Comparison of ENCODE assay signal across 10 cellular contexts in genomic region chr9:112887377-112887776, GRCh38. TPM values are rescaled to one million over a fixed set of nuclear protein-coding genes. Genes with fewer than 3 reads are reported as not detected.
DNase-seq lines count a peak whose midpoint lies in the region; ATAC-seq and TF ChIP-seq lines count a peak whose summit lies in the region.
"Had no signal": no experiment of that assay in that cellular context is flagged by ENCODE, and none has a peak within 500 bp of the region (broad histone marks: within the 10 kb centered on the region; RNA-seq: fewer than 3 reads in every experiment).

No MANE protein-coding gene starts in this region.

- POLR2A ChIA-PET in activated CD4-positive, alpha-beta memory T cell treated with anti-CD3 and anti-CD28 coated beads for 36 hours (lab: Charles Lee), result no interaction called here
- POLR2A ChIA-PET in activated CD4-positive, alpha-beta memory T cell treated with anti-CD3 and anti-CD28 coated beads, Interleukin-2, amount 10 ng/mL, durations not matched to agents 7 days and 5 days (lab: Charles Lee), result no interaction called here

- H3K4me1 Mint-ChIP-seq in activated CD4-positive, alpha-beta memory T cell treated with anti-CD3 and anti-CD28 coated beads for 36 hours (ENCODE audit: low read depth), result no peaks in the 10 kb centered on the region
- no peaks in the 10 kb centered on the region for H3K4me1 Mint-ChIP-seq in activated CD4-positive, alpha-beta memory T cell treated with anti-CD3 and anti-CD28 coated beads, Interleukin-2, amount 10 ng/mL, durations not matched to agents 7 days and 5 days

- intact Hi-C loops in activated CD4-positive, alpha-beta memory T cell treated with anti-CD3 and anti-CD28 coated beads for 36 hours (cut with micrococcal nuclease), result loop anchor here (1.0 kb wide), 1 partner anchor 43 kb away; no protein-coding TSS in a partner anchor
- intact Hi-C loops in sciatic nerve (cut with DNase I), result no loop called here

- CTCF ChIA-PET in activated CD4-positive, alpha-beta memory T cell treated with anti-CD3 and anti-CD28 coated beads for 36 hours (lab: Charles Lee), result interaction anchor here (1.5 to 1.8 kb wide), 2 partner anchors 16 to 42 kb away, joined by 5 to 9 read pairs; no protein-coding TSS in a partner anchor
- CTCF ChIA-PET in activated CD4-positive, alpha-beta memory T cell treated with anti-CD3 and anti-CD28 coated beads, Interleukin-2, amount 10 ng/mL, durations not matched to agents 7 days and 5 days (lab: Charles Lee), result interaction anchor here (2.8 kb wide), 1 partner anchor 15 kb away, joined by 9 read pairs; no protein-coding TSS in a partner anchor

- DNase-seq in activated CD4-positive, alpha-beta memory T cell treated with anti-CD3 and anti-CD28 coated beads for 36 hours, result peak; percentile 35
- DNase-seq in activated CD4-positive, alpha-beta memory T cell treated with anti-CD3 and anti-CD28 coated beads, Interleukin-2, amount 10 ng/mL, durations not matched to agents 7 days and 5 days, result no peak
- DNase-seq in M059J (ENCODE audit: low read depth), result peak; percentile 7
- DNase-seq in choroid plexus epithelial cell (ENCODE audit: low read depth), result no peak
- DNase-seq in sciatic nerve (ENCODE audit: low spot score), result no peak
- no peak for DNase-seq in NCI-H146 (lab: John Stamatoyannopoulos, UW)
- no peak for DNase-seq in HPDE6-E6E7 (ENCODE audit: extremely low spot score)
- no peak for DNase-seq in NCI-H1436 (lab: John Stamatoyannopoulos, UW)

- peak; percentile 22 for TF ChIP-seq CTCF in choroid plexus epithelial cell (conservative IDR thresholded peaks at IDR 0.05; ENCODE audit: low read depth, low read length)

- H3K4me3 ChIP-seq in choroid plexus epithelial cell (ENCODE audit: low read depth, low read length), result no peak overlapping the region
- H3K4me3 ChIP-seq: BLaER1 treated with 17β-estradiol and CSF1 and Interleukin-3, amounts not matched to agents 10 nM and 100 nM had no signal

- H3K27ac Mint-ChIP-seq in activated CD4-positive, alpha-beta memory T cell treated with anti-CD3 and anti-CD28 coated beads for 36 hours, result no peak overlapping the region
- no peak overlapping the region for H3K27ac Mint-ChIP-seq in activated CD4-positive, alpha-beta memory T cell treated with anti-CD3 and anti-CD28 coated beads, Interleukin-2, amount 10 ng/mL, durations not matched to agents 7 days and 5 days
- H3K27ac Mint-ChIP-seq: activated T-helper 1 cell treated with anti-CD3 and anti-CD28 coated beads, Interleukin-12 subunit alpha, Interleukin-12 subunit beta, Interleukin-2, Interleukin-4 antibody, amounts not matched to agents 30 ng/mL and 10 ng/mL and 1 ng/mL, durations not matched to agents 14 hours and 24 hours and 36 hours had no signal

- H3K4me3 Mint-ChIP-seq in activated CD4-positive, alpha-beta memory T cell treated with anti-CD3 and anti-CD28 coated beads for 36 hours, result no peak overlapping the region
- H3K4me3 Mint-ChIP-seq in activated CD4-positive, alpha-beta memory T cell treated with anti-CD3 and anti-CD28 coated beads, Interleukin-2, amount 10 ng/mL, durations not matched to agents 7 days and 5 days, result no peak overlapping the region
- H3K4me3 Mint-ChIP-seq: activated T-helper 1 cell treated with anti-CD3 and anti-CD28 coated beads, Interleukin-12 subunit alpha, Interleukin-12 subunit beta, Interleukin-2, Interleukin-4 antibody, amounts not matched to agents 30 ng/mL and 10 ng/mL and 1 ng/mL, durations not matched to agents 14 hours and 24 hours and 36 hours had no signal

- H3K27me3 Mint-ChIP-seq in activated CD4-positive, alpha-beta memory T cell treated with anti-CD3 and anti-CD28 coated beads for 36 hours, result peaks cover 24% of the 10 kb centered on the region
- peaks cover 18% of the 10 kb centered on the region for H3K27me3 Mint-ChIP-seq in activated CD4-positive, alpha-beta memory T cell treated with anti-CD3 and anti-CD28 coated beads, Interleukin-2, amount 10 ng/mL, durations not matched to agents 7 days and 5 days

- H3K36me3 Mint-ChIP-seq in activated CD4-positive, alpha-beta memory T cell treated with anti-CD3 and anti-CD28 coated beads for 36 hours, result no peaks in the 10 kb centered on the region
- no peaks in the 10 kb centered on the region for H3K36me3 Mint-ChIP-seq in activated CD4-positive, alpha-beta memory T cell treated with anti-CD3 and anti-CD28 coated beads, Interleukin-2, amount 10 ng/mL, durations not matched to agents 7 days and 5 days (ENCODE audit: low read depth)

- no peaks in the 10 kb centered on the region for H3K9me3 Mint-ChIP-seq in activated CD4-positive, alpha-beta memory T cell treated with anti-CD3 and anti-CD28 coated beads for 36 hours
- H3K9me3 Mint-ChIP-seq in activated CD4-positive, alpha-beta memory T cell treated with anti-CD3 and anti-CD28 coated beads, Interleukin-2, amount 10 ng/mL, durations not matched to agents 7 days and 5 days, result no peaks in the 10 kb centered on the region
- H3K9me3 Mint-ChIP-seq: activated T-helper 1 cell treated with anti-CD3 and anti-CD28 coated beads, Interleukin-12 subunit alpha, Interleukin-12 subunit beta, Interleukin-2, Interleukin-4 antibody, amounts not matched to agents 30 ng/mL and 10 ng/mL and 1 ng/mL, durations not matched to agents 14 hours and 24 hours and 36 hours had no signal

- peak; percentile 49 for ATAC-seq in sciatic nerve

RNA-seq across cellular contexts. Expression of gene SLC46A2, which starts 3.3 kb away (rescaled TPM):
- total RNA-seq in activated CD4-positive, alpha-beta memory T cell treated with anti-CD3 and anti-CD28 coated beads for 36 hours, result not detected
- total RNA-seq in activated CD4-positive, alpha-beta memory T cell treated with anti-CD3 and anti-CD28 coated beads, Interleukin-2, amount 10 ng/mL, durations not matched to agents 7 days and 5 days, result not detected
- total RNA-seq in M059J (2014; rRNA removed; shearing (Covaris generic)), result not detected in 2 replicates
- 0.27 TPM for total RNA-seq in sciatic nerve
- total RNA-seq: activated T-helper 1 cell treated with anti-CD3 and anti-CD28 coated beads, Interleukin-12 subunit alpha, Interleukin-12 subunit beta, Interleukin-2, Interleukin-4 antibody, amounts not matched to agents 30 ng/mL and 10 ng/mL and 1 ng/mL, durations not matched to agents 14 hours and 24 hours and 36 hours had no signal

Comparison
In these comparisons a context has a peak if more than half of its experiments do, and no peak if none do; other contexts are left out.
1. DNase-seq: peak in activated CD4-positive, alpha-beta memory T cell treated with anti-CD3 and anti-CD28 coated beads for 36 hours (single experiment) and M059J (single experiment); none in activated CD4-positive, alpha-beta memory T cell treated with anti-CD3 and anti-CD28 coated beads, Interleukin-2, amount 10 ng/mL, durations not matched to agents 7 days and 5 days (single experiment), choroid plexus epithelial cell (single experiment), sciatic nerve (single experiment), NCI-H146 (single experiment), HPDE6-E6E7 (single experiment) and NCI-H1436 (single experiment).